In genomic region chr3:153221748-153222162, GRCh38 we compare ENCODE assay signal across 8 cellular contexts.
DNase-seq lines count a peak whose midpoint lies in the region; ATAC-seq and TF ChIP-seq lines count a peak whose summit lies in the region.

No MANE protein-coding gene starts in this region.

- DNase-seq in AG20443 (ENCODE audit: low spot score) = peak; percentile 92
- peak; percentile 37 for DNase-seq in GM20000 (ENCODE audit: low spot score)
- peak; percentile 97 for DNase-seq in HS-5 (ENCODE audit: low read depth)
- peak; percentile 99 for DNase-seq in choroid plexus epithelial cell (ENCODE audit: low read depth)
- peak; percentile 16 to 28 for DNase-seq in memory B cell (ENCODE audit: low spot score in 2 of 2)
- peak; percentile 12 to 33 for DNase-seq in stimulated activated CD8-positive, alpha-beta memory T cell treated with anti-CD3 and anti-CD28 coated beads, Interleukin-2, amount 100 ng/mL, for 48 hours (ENCODE audit: low read depth in 2 of 2)
- DNase-seq in cerebellar cortex (ENCODE audit: low spot score) = no peak

- peak overlapping the region; percentile 89 for H3K27ac Mint-ChIP-seq in memory B cell

- H3K4me1 Mint-ChIP-seq in memory B cell = peaks cover 39% of the 10 kb centered on the region

- peak overlapping the region; percentile 85 for H3K4me3 Mint-ChIP-seq in memory B cell

- H3K4me3 ChIP-seq in choroid plexus epithelial cell (ENCODE audit: low read depth, low read length) = peak overlapping the region; percentile 15

- peak; percentile 93 to 94 for ATAC-seq in activated CD4-positive, CD25-positive, alpha-beta regulatory T cell treated with anti-CD3 and anti-CD28 coated beads, Interleukin-2, amount 50 U/mL, for 24 hours
- ATAC-seq in memory B cell (ENCODE audit: low read depth) = peak; percentile 95

- no peaks in the 10 kb centered on the region for H3K27me3 Mint-ChIP-seq in memory B cell

- no peak for TF ChIP-seq CTCF in GM20000 (IDR thresholded peaks at IDR 0.05; ENCODE audit: extremely low read depth, missing control alignments)
- no peak for TF ChIP-seq CTCF in choroid plexus epithelial cell (conservative IDR thresholded peaks at IDR 0.05; ENCODE audit: low read depth, low read length)

- H3K9me3 Mint-ChIP-seq in memory B cell = peaks cover 1% of the 10 kb centered on the region

- peaks cover 4% of the 10 kb centered on the region for H3K36me3 Mint-ChIP-seq in memory B cell
